1 cellular context compared by ENCODE assay signal in genomic region chr10:110512461-110513187, GRCh38.
TF ChIP-seq lines count a peak whose summit lies in the region.

No MANE protein-coding gene starts in this region.

TF ChIP-seq in HEK293, 187 proteins besides CTCF, POLR2A, EP300 and RAD21 (continued from another document and continues in another):
- TF ChIP-seq REST (tag by site-specific recombination; IDR thresholded peaks at IDR 0.05) (no peak), GLIS2 (tag by site-specific recombination; IDR thresholded peaks at IDR 0.05) (0 out of 2 replicates have a peak, but pooled peaks have one; percentile 18), ZNF670 (tag by site-specific recombination; IDR thresholded peaks at IDR 0.05; ENCODE audit: low read depth) (no peak), ZNF280C (tag by site-specific recombination; IDR thresholded peaks at IDR 0.05) (no peak), ZNF174 (tag by site-specific recombination; IDR thresholded peaks at IDR 0.05) (no peak), ZNF138 (tag by site-specific recombination; IDR thresholded peaks at IDR 0.05; ENCODE audit: borderline replicate concordance) (no peak), ZNF600 (tag by site-specific recombination; IDR thresholded peaks at IDR 0.05) (no peak), ZBTB48 (tag by site-specific recombination; IDR thresholded peaks at IDR 0.05) (no peak), PRDM4 (tag by site-specific recombination; IDR thresholded peaks at IDR 0.05) (no peak), MZF1 (tag by site-specific recombination; IDR thresholded peaks at IDR 0.05; ENCODE audit: borderline replicate concordance) (no peak; the same call in 1 of the 2 replicates), ZNF521 (tag by site-specific recombination; IDR thresholded peaks at IDR 0.05) (no peak), ZNF580 (tag by site-specific recombination; IDR thresholded peaks at IDR 0.05) (no peak), ZNF660 (tag by site-specific recombination; IDR thresholded peaks at IDR 0.05) (peak; percentile 94), ZNF792 (tag by site-specific recombination; IDR thresholded peaks at IDR 0.05) (no peak), TCF7L2 (IDR thresholded peaks at IDR 0.05; ENCODE audit: borderline replicate concordance, low read depth, low read length) (no peak), ZNF274 (IDR thresholded peaks at IDR 0.05; ENCODE audit: low read length) (no peak), ZNF274 (tag by site-specific recombination; IDR thresholded peaks at IDR 0.05; ENCODE audit: borderline replicate concordance) (no peak), ZBTB8A (tag by site-specific recombination; IDR thresholded peaks at IDR 0.05) (no peak), ZNF148 (tag by site-specific recombination; IDR thresholded peaks at IDR 0.05; ENCODE audit: borderline replicate concordance) (no peak), SP3 (tag by site-specific recombination; IDR thresholded peaks at IDR 0.05) (peak; percentile 40), HOXA7 (CRISPR knock-in tag; IDR thresholded peaks at IDR 0.05; ENCODE audit: borderline replicate concordance) (no peak), ZBTB21 (tag by site-specific recombination; IDR thresholded peaks at IDR 0.05) (0 out of 2 replicates have a peak, but pooled peaks have one; percentile 28), ZNF677 (tag by site-specific recombination; IDR thresholded peaks at IDR 0.05) (no peak), ZNF777 (tag by site-specific recombination; IDR thresholded peaks at IDR 0.05; ENCODE audit: borderline replicate concordance) (no peak), ZFP3 (tag by site-specific recombination; IDR thresholded peaks at IDR 0.05; ENCODE audit: low read depth) (no peak), ZNF626 (tag by site-specific recombination; IDR thresholded peaks at IDR 0.05) (no peak), ZNF398 (tag by site-specific recombination; IDR thresholded peaks at IDR 0.05) (peak; percentile 97), ZNF335 (tag by site-specific recombination; conservative IDR thresholded peaks at IDR 0.05) (peak; percentile 36), ZNF776 (tag by site-specific recombination; IDR thresholded peaks at IDR 0.05; ENCODE audit: borderline replicate concordance) (no peak), ZNF514 (tag by site-specific recombination; IDR thresholded peaks at IDR 0.05) (no peak), ZBTB7A (tag by site-specific recombination; IDR thresholded peaks at IDR 0.05; ENCODE audit: low read depth) (no peak), BCL6B (tag by site-specific recombination; IDR thresholded peaks at IDR 0.05) (no peak), ZSCAN16 (tag by site-specific recombination; IDR thresholded peaks at IDR 0.05) (no peak), ZBTB49 (tag by site-specific recombination; IDR thresholded peaks at IDR 0.05; ENCODE audit: low read depth) (no peak), ZNF544 (tag by site-specific recombination; IDR thresholded peaks at IDR 0.05) (no peak), GLI4 (tag by site-specific recombination; IDR thresholded peaks at IDR 0.05) (no peak), ZNF157 (tag by site-specific recombination; IDR thresholded peaks at IDR 0.05) (no peak), ZNF26 (tag by site-specific recombination; IDR thresholded peaks at IDR 0.05) (no peak), MYNN (tag by site-specific recombination; IDR thresholded peaks at IDR 0.05; ENCODE audit: borderline replicate concordance) (no peak), ZFHX2 (tag by site-specific recombination; conservative IDR thresholded peaks at IDR 0.05) (peak; percentile 24; the same call in 1 of the 2 replicates), ZNF558 (tag by site-specific recombination; IDR thresholded peaks at IDR 0.05) (peak; percentile 83; the same call in 1 of the 2 replicates), ZNF596 (tag by site-specific recombination; IDR thresholded peaks at IDR 0.05) (no peak), BCL11B (tag by site-specific recombination; IDR thresholded peaks at IDR 0.05; ENCODE audit: low read depth) (no peak)
